ENCODE assay signal across 2 cellular contexts in the genomic region with DNA sequence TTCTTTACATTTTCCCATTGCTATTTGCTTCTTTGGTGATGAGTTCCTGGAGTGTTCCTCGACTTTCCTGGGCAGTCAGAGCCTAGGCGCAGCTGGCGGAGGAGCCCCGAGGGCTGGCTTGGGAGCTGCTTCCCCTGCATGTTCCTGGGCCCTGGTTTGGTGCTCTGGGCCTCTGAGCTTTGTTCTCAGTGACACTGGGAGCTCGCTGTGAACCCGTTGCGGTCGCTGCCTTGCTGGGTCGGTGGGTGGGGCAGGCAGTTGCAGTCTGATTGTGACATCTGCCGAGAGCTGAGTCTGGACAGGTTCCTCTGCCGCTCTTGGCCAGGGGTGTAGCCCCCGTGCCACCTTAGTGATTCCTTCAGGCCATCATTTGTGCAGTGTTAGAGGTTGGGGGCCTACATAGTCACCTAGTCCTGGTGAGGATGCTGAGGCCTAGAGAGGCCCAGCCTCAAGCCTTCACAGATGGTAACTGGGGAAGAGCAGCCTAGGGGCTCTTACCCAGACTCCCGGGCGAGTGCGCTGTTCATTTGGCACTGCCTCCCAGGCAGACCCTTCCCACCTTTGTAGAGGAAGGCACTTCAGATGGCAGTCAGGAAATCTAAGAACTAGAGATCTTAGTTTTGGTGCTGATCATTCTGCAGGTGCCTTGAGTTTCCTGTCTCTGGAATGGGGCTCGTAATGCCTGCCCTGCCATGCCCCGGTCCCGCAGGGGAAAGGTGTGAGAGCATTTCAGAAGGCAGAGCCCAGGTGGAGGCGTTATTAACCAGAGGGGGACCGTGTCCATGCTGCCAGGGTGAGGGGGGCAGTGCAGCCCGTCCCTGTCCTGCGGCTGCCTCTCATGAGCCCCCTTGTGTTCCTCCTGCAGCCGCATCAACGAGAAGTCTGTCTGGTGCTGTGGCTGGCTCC.
TF ChIP-seq lines count a peak whose summit lies in the region.

No MANE protein-coding gene starts in this region.

TF ChIP-seq in SK-N-SH, 30 proteins besides CTCF, POLR2A, EP300 and RAD21 (continued from another document):
- TF ChIP-seq USF1 (IDR thresholded peaks at IDR 0.05; ENCODE audit: borderline replicate concordance, low read depth) (no peak), TAF1 (IDR thresholded peaks at IDR 0.05; ENCODE audit: borderline replicate concordance, low read depth, low read length) (no peak), YY1 (IDR thresholded peaks at IDR 0.05; ENCODE audit: low read depth) (no peak), FOXJ3 (CRISPR knock-in tag; IDR thresholded peaks at IDR 0.05) (no peak), JUND (IDR thresholded peaks at IDR 0.05) (no peak)
- TF ChIP-seq, protein P1, sequence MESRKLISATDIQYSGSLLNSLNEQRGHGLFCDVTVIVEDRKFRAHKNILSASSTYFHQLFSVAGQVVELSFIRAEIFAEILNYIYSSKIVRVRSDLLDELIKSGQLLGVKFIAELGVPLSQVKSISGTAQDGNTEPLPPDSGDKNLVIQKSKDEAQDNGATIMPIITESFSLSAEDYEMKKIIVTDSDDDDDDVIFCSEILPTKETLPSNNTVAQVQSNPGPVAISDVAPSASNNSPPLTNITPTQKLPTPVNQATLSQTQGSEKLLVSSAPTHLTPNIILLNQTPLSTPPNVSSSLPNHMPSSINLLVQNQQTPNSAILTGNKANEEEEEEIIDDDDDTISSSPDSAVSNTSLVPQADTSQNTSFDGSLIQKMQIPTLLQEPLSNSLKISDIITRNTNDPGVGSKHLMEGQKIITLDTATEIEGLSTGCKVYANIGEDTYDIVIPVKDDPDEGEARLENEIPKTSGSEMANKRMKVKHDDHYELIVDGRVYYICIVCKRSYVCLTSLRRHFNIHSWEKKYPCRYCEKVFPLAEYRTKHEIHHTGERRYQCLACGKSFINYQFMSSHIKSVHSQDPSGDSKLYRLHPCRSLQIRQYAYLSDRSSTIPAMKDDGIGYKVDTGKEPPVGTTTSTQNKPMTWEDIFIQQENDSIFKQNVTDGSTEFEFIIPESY (IDR thresholded peaks at IDR 0.05; ENCODE audit: borderline replicate concordance, low read depth): no peak
TF ChIP-seq in SK-N-SH: peak in this region for 0.

TF ChIP-seq in SK-N-SH treated with all-trans-retinoic acid at 6 μM for 48 hours, 23 proteins besides CTCF, POLR2A, EP300 and RAD21 (continued from another document):
- TF ChIP-seq, protein P2, sequence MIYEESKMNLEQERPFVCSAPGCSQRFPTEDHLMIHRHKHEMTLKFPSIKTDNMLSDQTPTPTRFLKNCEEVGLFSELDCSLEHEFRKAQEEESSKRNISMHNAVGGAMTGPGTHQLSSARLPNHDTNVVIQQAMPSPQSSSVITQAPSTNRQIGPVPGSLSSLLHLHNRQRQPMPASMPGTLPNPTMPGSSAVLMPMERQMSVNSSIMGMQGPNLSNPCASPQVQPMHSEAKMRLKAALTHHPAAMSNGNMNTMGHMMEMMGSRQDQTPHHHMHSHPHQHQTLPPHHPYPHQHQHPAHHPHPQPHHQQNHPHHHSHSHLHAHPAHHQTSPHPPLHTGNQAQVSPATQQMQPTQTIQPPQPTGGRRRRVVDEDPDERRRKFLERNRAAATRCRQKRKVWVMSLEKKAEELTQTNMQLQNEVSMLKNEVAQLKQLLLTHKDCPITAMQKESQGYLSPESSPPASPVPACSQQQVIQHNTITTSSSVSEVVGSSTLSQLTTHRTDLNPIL (CRISPR knock-in tag; IDR thresholded peaks at IDR 0.05; ENCODE audit: low read depth): no peak
- TF ChIP-seq ZC3H10 (CRISPR knock-in tag; IDR thresholded peaks at IDR 0.05) (no peak), TSHZ2 (CRISPR knock-in tag; IDR thresholded peaks at IDR 0.05) (no peak), PATZ1 (CRISPR knock-in tag; IDR thresholded peaks at IDR 0.05; ENCODE audit: borderline replicate concordance) (no peak), BACH2 (CRISPR knock-in tag; IDR thresholded peaks at IDR 0.05; ENCODE audit: borderline replicate concordance) (no peak), ZNF70 (CRISPR knock-in tag; IDR thresholded peaks at IDR 0.05) (no peak), ESRRG (CRISPR knock-in tag; IDR thresholded peaks at IDR 0.05) (no peak), SNAI2 (CRISPR knock-in tag; IDR thresholded peaks at IDR 0.05) (no peak)
